Comparison of ENCODE assay signal across 9 cellular contexts in the genomic region with DNA sequence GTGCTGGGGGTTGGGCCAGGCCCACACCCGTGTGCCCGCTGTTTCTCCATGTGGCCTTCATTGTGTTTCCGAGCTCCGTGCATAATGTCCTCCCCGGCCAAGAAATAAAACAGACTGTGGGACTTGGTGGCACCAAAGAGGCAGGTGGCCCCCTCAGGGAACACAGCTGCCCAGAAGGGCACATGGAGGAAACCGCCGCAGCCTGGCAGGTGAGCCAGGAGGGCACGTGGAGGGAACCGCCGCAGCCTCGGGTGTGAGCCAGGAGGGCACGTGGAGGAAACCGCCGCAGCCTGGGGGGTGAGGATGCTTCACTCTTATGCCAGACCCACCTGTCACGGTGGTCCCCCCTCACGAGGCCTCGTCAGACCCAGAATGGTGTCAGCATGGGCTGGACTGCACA.
"Had no signal": no experiment of that assay in that cellular context is flagged by ENCODE, and none has a peak within 500 bp of the region (broad histone marks: within the 10 kb centered on the region; RNA-seq: fewer than 3 reads in every experiment).

No MANE protein-coding gene starts in this region.

- H3K27ac ChIP-seq: GM23248 had no signal

- DNase-seq: GM23248, GOT3, H9, HCEC 1CT, IMR-90, KG1 had no signal

- H3K9ac ChIP-seq: GM23248 had no signal

- FAIRE-seq: H54, HTR-8/SVneo, K562 had no signal

- H3K4me3 ChIP-seq: GM23248, K562 had no signal

- H2AFZ ChIP-seq: GM23248 had no signal

- ATAC-seq: K562 had no signal
